1 cellular context compared by ENCODE assay signal in genomic region chr19:46624958-46625661, GRCh38.
A peak's percentile ranks its signal among the peaks of the same experiment; 100 is the strongest.
TF ChIP-seq lines count a peak whose summit lies in the region.

PTGIR (minus strand) TSS chr19:46625089; CDS start chr19:46624225, 864 bp downstream.

TF ChIP-seq in GM12878, 131 proteins besides CTCF, POLR2A, EP300 and RAD21 (continued from another document):
- TF ChIP-seq YY1 (IDR thresholded peaks at IDR 0.05; ENCODE audit: low read depth, low read length) (0 out of 2 replicates have a peak, but pooled peaks have one; percentile 16), IKZF2 (IDR thresholded peaks at IDR 0.05) (peak; percentile 80 to 85), NFXL1 (IDR thresholded peaks at IDR 0.05; ENCODE audit: borderline replicate concordance) (no peak), TCF12 (IDR thresholded peaks at IDR 0.05; ENCODE audit: low read depth, low read length) (no peak), GATAD2B (conservative IDR thresholded peaks at IDR 0.05; ENCODE audit: low read depth) (no peak), BCLAF1 (IDR thresholded peaks at IDR 0.05) (no peak), CREM (IDR thresholded peaks at IDR 0.05; ENCODE audit: low read depth) (no peak), ZNF687 (IDR thresholded peaks at IDR 0.05) (peak; percentile 44; the same call in 1 of the 2 replicates), HDAC2 (IDR thresholded peaks at IDR 0.05) (no peak), BHLHE40 (IDR thresholded peaks at IDR 0.05; ENCODE audit: borderline replicate concordance in 1 of 2, low read depth in 2 of 2, low read length in 1 of 2) (peak in 1 of 2 experiments; percentile 38; a peak in 1 of 4 replicates), CEBPB (IDR thresholded peaks at IDR 0.05; ENCODE audit: borderline replicate concordance in 1 of 2, low read depth in 2 of 2, low read length in 2 of 2) (no peak), ESRRA (IDR thresholded peaks at IDR 0.05; ENCODE audit: low read length) (no peak), ATF7 (IDR thresholded peaks at IDR 0.05; ENCODE audit: low read depth) (no peak), SUZ12 (IDR thresholded peaks at IDR 0.05; ENCODE audit: unreplicated experiment) (no peak), ETV6 (conservative IDR thresholded peaks at IDR 0.05 in 1 of 2, IDR thresholded peaks at IDR 0.05 in 1 of 2; ENCODE audit: borderline replicate concordance in 1 of 2, low read depth in 1 of 2) (no peak), HDGF (IDR thresholded peaks at IDR 0.05) (peak; percentile 96), MLLT1 (IDR thresholded peaks at IDR 0.05) (peak; percentile 19; the same call in 1 of the 2 replicates), ZNF384 (IDR thresholded peaks at IDR 0.05; ENCODE audit: borderline replicate concordance, low read depth, low read length) (no peak), TBL1XR1 (IDR thresholded peaks at IDR 0.05; ENCODE audit: low read depth, low read length) (no peak), KDM1A (IDR thresholded peaks at IDR 0.05; ENCODE audit: borderline replicate concordance) (no peak), NR2F1 (conservative IDR thresholded peaks at IDR 0.05) (no peak), FOXM1 (IDR thresholded peaks at IDR 0.05; ENCODE audit: low read depth, low read length) (no peak), ZNF592 (IDR thresholded peaks at IDR 0.05) (no peak), MTA2 (IDR thresholded peaks at IDR 0.05; ENCODE audit: low read depth) (peak; percentile 32; the same call in 1 of the 2 replicates), POLR2AphosphoS5 (IDR thresholded peaks at IDR 0.05; ENCODE audit: low read length) (peak; percentile 57; the same call in 1 of the 2 replicates), EED (IDR thresholded peaks at IDR 0.05; ENCODE audit: low read depth) (peak; percentile 77), RELB (IDR thresholded peaks at IDR 0.05; ENCODE audit: low read depth) (peak; percentile 73), RUNX3 (IDR thresholded peaks at IDR 0.05; ENCODE audit: low read length) (0 out of 2 replicates have a peak, but pooled peaks have one; percentile 21), FOS (IDR thresholded peaks at IDR 0.05; ENCODE audit: borderline replicate concordance, extremely low read depth, insufficient read length) (no peak), ZNF622 (IDR thresholded peaks at IDR 0.05) (no peak), MXI1 (IDR thresholded peaks at IDR 0.05; ENCODE audit: low read depth, low read length) (0 out of 2 replicates have a peak, but pooled peaks have one; percentile 4), CEBPZ (IDR thresholded peaks at IDR 0.05; ENCODE audit: low read depth, low read length) (no peak), NBN (IDR thresholded peaks at IDR 0.05) (peak; percentile 90), E2F4 (IDR thresholded peaks at IDR 0.05; ENCODE audit: low read depth, low read length) (no peak)
